In genomic region chr17:41813699-41814124, GRCh38 we compare ENCODE assay signal across 10 cellular contexts. TPM values are rescaled to one million over a fixed set of nuclear protein-coding genes. Genes with fewer than 3 reads are reported as not detected.
DNase-seq lines count a peak whose midpoint lies in the region; ATAC-seq and TF ChIP-seq lines count a peak whose summit lies in the region.
"Had no signal": no experiment of that assay in that cellular context is flagged by ENCODE, and none has a peak within 500 bp of the region (broad histone marks: within the 10 kb centered on the region; RNA-seq: fewer than 3 reads in every experiment).

No MANE protein-coding gene starts in this region.

- no peak for TF ChIP-seq CTCF in Calu3 (IDR thresholded peaks at IDR 0.05; ENCODE audit: unreplicated experiment)
- TF ChIP-seq CTCF in fibroblast of villous mesenchyme (IDR thresholded peaks at IDR 0.05; ENCODE audit: insufficient read depth, low read depth, low read length) = no peak
- TF ChIP-seq CTCF in psoas muscle (IDR thresholded peaks at IDR 0.05) = no peak

- H3K36me3 Mint-ChIP-seq in Calu3 (ENCODE audit: insufficient read depth, unreplicated experiment) = peaks cover 38% of the 10 kb centered on the region

- DNase-seq in Calu3 (no peak), SJCRH30 (no peak), fibroblast of villous mesenchyme (ENCODE audit: low read depth) (peak; percentile 23), psoas muscle (no peak), LoVo (ENCODE audit: low spot score) (no peak), substantia nigra (lab: John Stamatoyannopoulos, UW) (no peak)
- DNase-seq: NCI-H510A had no signal

- no peak overlapping the region; the same call in 1 of the 2 replicates for H3K27ac ChIP-seq in SJCRH30
- H3K27ac ChIP-seq in psoas muscle = no peak overlapping the region
- H3K27ac ChIP-seq in substantia nigra (ENCODE audit: low read depth, low read length, poor library complexity, severe bottlenecking) = no peak overlapping the region

- no TSS peak for BruUV-seq in Calu3 (replicated peaks; lab: Mats Ljungman, UMichigan)

- intact Hi-C loops in Calu3 (cut with micrococcal nuclease; ENCODE audit: unreplicated experiment) (no loop called here), psoas muscle (cut with DNase I) (no loop called here)

- H3K4me3 Mint-ChIP-seq in Calu3 (ENCODE audit: low read depth, unreplicated experiment) = peak overlapping the region; percentile 86

- H3K9me3 ChIP-seq in SJCRH30 (replicated peaks) (no peaks in the 10 kb centered on the region), psoas muscle (no peaks in the 10 kb centered on the region)

- peaks cover 13% of the 10 kb centered on the region for H3K27me3 Mint-ChIP-seq in Calu3 (ENCODE audit: unreplicated experiment)

- H3K27me3 ChIP-seq in SJCRH30 (no peaks in the 10 kb centered on the region), psoas muscle (ENCODE audit: insufficient read depth in 3 of 3, low read length in 2 of 3) (no peaks in the 10 kb centered on the region)

- H3K4me1 ChIP-seq in SJCRH30 (no peaks in the 10 kb centered on the region), psoas muscle (no peaks in the 10 kb centered on the region)

- H3K27ac Mint-ChIP-seq in Calu3 (ENCODE audit: unreplicated experiment) = no peak overlapping the region

- H3K36me3 ChIP-seq in SJCRH30 (peaks cover 5% of the 10 kb centered on the region; the same call in 1 of the 2 replicates), psoas muscle (ENCODE audit: insufficient read depth in 1 of 2, low read depth in 1 of 2) (no peaks in the 10 kb centered on the region)

- WGBS in psoas muscle, 3 donors = 54 to 76% (median 63%) methylated on average over 9 of the region's 9 CpGs

- no peaks in the 10 kb centered on the region for H3K9me3 Mint-ChIP-seq in Calu3 (ENCODE audit: low read depth, unreplicated experiment)

- ATAC-seq in psoas muscle (no peak), GM18868 (IDR thresholded peaks at IDR 0.05; ENCODE audit: unreplicated experiment) (no peak), GM19467 (IDR thresholded peaks at IDR 0.05; ENCODE audit: unreplicated experiment) (no peak)
- ATAC-seq: activated CD4-positive, CD25-positive, alpha-beta regulatory T cell treated with anti-CD3 and anti-CD28 coated beads, Interleukin-2, amount 50 U/mL, for 24 hours had no signal

- peaks cover 27% of the 10 kb centered on the region for H3K4me1 Mint-ChIP-seq in Calu3 (ENCODE audit: low read depth, unreplicated experiment)

- CTCF ChIA-PET in Calu3 (lab: Charles Lee) = no interaction called here

- H3K4me3 ChIP-seq in SJCRH30 (peak overlapping the region; percentile 72), fibroblast of villous mesenchyme (ENCODE audit: low read depth, low read length) (peak overlapping the region; percentile 95), psoas muscle (peak overlapping the region; percentile 82)

RNA-seq across cellular contexts. Expression of gene FKBP10, which starts 0.9 kb away (rescaled TPM):
- total RNA-seq in Calu3 (2022) (0.92 and 3.6 TPM in 2 replicates), fibroblast of villous mesenchyme (191 and 228 TPM in 2 replicates), psoas muscle (1 to 10 TPM; 5.4 to 9.5 (median 6.8) TPM)
- 61.4 and 72.2 TPM in 2 replicates for total RNA-seq in SJCRH30 (2014; rRNA removed; shearing (Covaris generic))
- polyA plus RNA-seq in psoas muscle = 1 to 10 TPM; 3.9 to 5.8 (median 4.7) TPM

RNA-seq across cellular contexts. Expression of gene P3H4, which starts 2.0 kb away (rescaled TPM):
- total RNA-seq in Calu3 (2022) (19.9 and 22.5 TPM in 2 replicates), fibroblast of villous mesenchyme (88.1 and 92.4 TPM in 2 replicates), psoas muscle (1 to 10 TPM; 1.7 to 3.4 (median 2.5) TPM)
- 15.7 and 16.9 TPM in 2 replicates for total RNA-seq in SJCRH30 (2014; rRNA removed; shearing (Covaris generic))
- polyA plus RNA-seq in psoas muscle = 1 to 10 TPM in 2 of 3 donors, under 1 TPM in 1; 0.58 to 1.5 (median 1.4) TPM

RNA-seq across cellular contexts. Expression of gene NT5C3B, which starts 22.3 kb away (rescaled TPM):
- total RNA-seq in Calu3 (2022) (62.0 and 65.2 TPM in 2 replicates), fibroblast of villous mesenchyme (58.7 and 60.6 TPM in 2 replicates), psoas muscle (10 to 100 TPM; 12.2 to 19.3 (median 17.7) TPM)
- total RNA-seq in SJCRH30 (2014; rRNA removed; shearing (Covaris generic)) = 115 and 120 TPM in 2 replicates
- polyA plus RNA-seq in psoas muscle = 10 to 100 TPM; 18.3 to 27.5 (median 22.5) TPM

RNA-seq across cellular contexts. Expression of gene KLHL10, which starts 23.9 kb away (rescaled TPM):
- not detected in 2 replicates for total RNA-seq in Calu3 (2022)
- total RNA-seq in SJCRH30 (2014; rRNA removed; shearing (Covaris generic)) = not detected in 2 replicates
- total RNA-seq in fibroblast of villous mesenchyme = under 0.01 TPM in 2 replicates
- total RNA-seq in psoas muscle = not detected
- under 1 TPM in 1 of 3 donors, not detected in 2; 0.04 TPM for polyA plus RNA-seq in psoas muscle

RNA-seq across cellular contexts. Expression of gene JUP, which starts 27.2 kb away (rescaled TPM):
- 695 and 705 TPM in 2 replicates for total RNA-seq in Calu3 (2022)
- 1.2 and 1.7 TPM in 2 replicates for total RNA-seq in SJCRH30 (2014; rRNA removed; shearing (Covaris generic))
- 29.8 and 83.8 TPM in 2 replicates for total RNA-seq in fibroblast of villous mesenchyme
- 10 to 100 TPM; 19.4 to 55.0 (median 43.5) TPM for total RNA-seq in psoas muscle
- polyA plus RNA-seq in psoas muscle = 10 to 100 TPM in 2 of 3 donors, 1 to 10 TPM in 1; 9.4 to 30.3 (median 25.8) TPM
